Comparison of ENCODE assay signal across 8 cellular contexts in genomic region chr11:15650105-15650938, GRCh38.
A peak's percentile ranks its signal among the peaks of the same experiment; 100 is the strongest.
DNase-seq lines count a peak whose midpoint lies in the region; ATAC-seq, FAIRE-seq and TF ChIP-seq lines count a peak whose summit lies in the region.

No MANE protein-coding gene starts in this region.

- ATAC-seq in HG03432 (IDR thresholded peaks at IDR 0.05; ENCODE audit: unreplicated experiment) (peak; percentile 99), lower lobe of right lung (peak; percentile 99)

- H3K9me3 ChIP-seq in BLaER1 treated with 17β-estradiol and CSF1 and Interleukin-3, amounts not matched to agents 10 nM and 100 nM (replicated peaks in 1 of 11), result no peaks in the 10 kb centered on the region
- no peaks in the 10 kb centered on the region for H3K9me3 ChIP-seq in ectodermal cell (ENCODE audit: control insufficient read depth, low read length)
- H3K9me3 ChIP-seq in lower lobe of right lung, result no peaks in the 10 kb centered on the region

- H3K27ac ChIP-seq in BLaER1 treated with 17β-estradiol and CSF1 and Interleukin-3, amounts not matched to agents 10 nM and 100 nM, result peak overlapping the region in 2 of 11 experiments; percentile 42 to 54; a peak in 5 of 22 replicates
- H3K27ac ChIP-seq in ectodermal cell (ENCODE audit: insufficient read depth, low read depth, low read length, poor library complexity, severe bottlenecking), result peak overlapping the region; percentile 40
- peak overlapping the region; percentile 73 for H3K27ac ChIP-seq in lower lobe of right lung

- peak overlapping the region; percentile 84 to 97 (median 90) for H3K4me2 ChIP-seq in BLaER1 treated with 17β-estradiol and CSF1 and Interleukin-3, amounts not matched to agents 10 nM and 100 nM

- peaks cover 16 to 24% (median 20%) of the 10 kb centered on the region in 11 experiments for H3K27me3 ChIP-seq in BLaER1 treated with 17β-estradiol and CSF1 and Interleukin-3, amounts not matched to agents 10 nM and 100 nM
- no peaks in the 10 kb centered on the region for H3K27me3 ChIP-seq in ectodermal cell (ENCODE audit: control insufficient read depth, insufficient read depth, low read length, poor library complexity, severe bottlenecking)
- peaks cover 4% of the 10 kb centered on the region for H3K27me3 ChIP-seq in lower lobe of right lung (ENCODE audit: low read depth)

- H3K36me3 ChIP-seq in BLaER1 treated with 17β-estradiol and CSF1 and Interleukin-3, amounts not matched to agents 10 nM and 100 nM, result no peaks in the 10 kb centered on the region
- H3K36me3 ChIP-seq in ectodermal cell (ENCODE audit: control insufficient read depth, insufficient read depth, low read length) (no peaks in the 10 kb centered on the region), lower lobe of right lung (no peaks in the 10 kb centered on the region)

- 14% methylated on average over 41 of the region's 41 CpGs for WGBS in ectodermal cell, 2 experiments

- H3K4me1 ChIP-seq in BLaER1 treated with 17β-estradiol and CSF1 and Interleukin-3, amounts not matched to agents 10 nM and 100 nM, result peaks cover 8 to 11% (median 9%) of the 10 kb centered on the region in 10 experiments
- H3K4me1 ChIP-seq in ectodermal cell (ENCODE audit: control insufficient read depth, insufficient read depth, low read length), result peaks cover 17% of the 10 kb centered on the region
- H3K4me1 ChIP-seq in lower lobe of right lung, result peaks cover 16% of the 10 kb centered on the region

- FAIRE-seq in GM19239 (lab: Jason Lieb, UNC), result peak; percentile 75

- H3K4me3 ChIP-seq in BLaER1 treated with 17β-estradiol and CSF1 and Interleukin-3, amounts not matched to agents 10 nM and 100 nM, result peak overlapping the region; percentile 37 to 66 (median 52); a peak in 19 of 20 replicates
- H3K4me3 ChIP-seq in ectodermal cell (ENCODE audit: insufficient read depth, low read depth, low read length) (no peak overlapping the region), lower lobe of right lung (peak overlapping the region; percentile 56)

- H3K9ac ChIP-seq in BLaER1 treated with 17β-estradiol and CSF1 and Interleukin-3, amounts not matched to agents 10 nM and 100 nM, result peak overlapping the region; percentile 37 to 69 (median 63); a peak in 20 of 22 replicates

- no peaks in the 10 kb centered on the region for H4K20me1 ChIP-seq in BLaER1 treated with 17β-estradiol and CSF1 and Interleukin-3, amounts not matched to agents 10 nM and 100 nM

- DNase-seq in GM19239 (ENCODE audit: insufficient read length, low spot score), result peak; percentile 78
- DNase-seq in NCI-H526 (lab: John Stamatoyannopoulos, UW), result peak; percentile 88 to 97
- DNase-seq in activated CD4-positive, alpha-beta T cell treated with anti-CD3 and anti-CD28 coated beads, Interleukin-2, amount 50 U/mL, for 48 hours, result peak; percentile 79 to 82
- peak; percentile 94 for DNase-seq in lower lobe of right lung
- DNase-seq in stimulated activated CD4-positive, alpha-beta T cell treated with anti-CD3 and anti-CD28 coated beads, Interleukin-4, amount 100 ng/mL, for 48 hours (ENCODE audit: low read depth in 2 of 2), result peak; percentile 69 to 70

- intact Hi-C loops in lower lobe of right lung (cut with DNase I), result no loop called here

- TF ChIP-seq CTCF in lower lobe of right lung (IDR thresholded peaks at IDR 0.05), result peak; percentile 100
